8 cellular contexts compared by ENCODE assay signal in the genomic region with DNA sequence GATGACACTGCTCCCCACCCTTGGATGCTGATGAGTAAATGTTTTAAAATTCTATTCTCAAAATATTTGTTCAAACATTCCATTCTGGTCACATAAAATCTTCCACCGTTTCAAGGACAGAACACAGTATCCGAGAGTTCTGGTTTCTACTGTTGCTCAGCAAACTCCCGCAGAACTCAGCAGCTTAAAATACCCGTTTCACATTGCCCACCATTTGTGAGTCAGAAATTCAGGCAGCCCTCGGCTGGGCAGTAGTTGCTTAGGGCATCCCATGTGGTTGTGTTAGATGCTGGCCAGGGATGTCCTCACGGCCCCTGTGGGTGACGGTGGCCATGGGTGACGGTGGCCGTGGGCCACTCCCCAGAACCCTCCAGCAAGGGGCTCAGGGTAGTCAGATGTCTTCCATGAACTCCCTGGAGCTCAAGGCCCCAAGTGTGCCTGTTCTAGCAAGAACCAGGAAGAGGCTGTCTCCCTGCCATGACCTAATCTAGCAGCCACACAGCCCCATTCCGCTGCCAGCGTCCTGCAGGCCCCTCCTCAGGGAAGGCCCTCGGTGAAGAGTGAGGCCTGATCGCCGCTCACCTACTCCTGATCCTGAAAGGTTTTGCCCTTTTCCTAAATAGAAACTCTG. TPM values are rescaled to one million over a fixed set of nuclear protein-coding genes. Genes with fewer than 3 reads are reported as not detected.
A peak's percentile ranks its signal among the peaks of the same experiment; 100 is the strongest.
DNase-seq lines count a peak whose midpoint lies in the region; ATAC-seq and TF ChIP-seq lines count a peak whose summit lies in the region.

No MANE protein-coding gene starts in this region.

- H3K36me3 Mint-ChIP-seq in chondrocyte (ENCODE audit: low read depth): peaks cover 3% of the 10 kb centered on the region

- H3K27ac ChIP-seq in suprapubic skin: peak overlapping the region; percentile 85

- no peak for TF ChIP-seq CTCF in chondrocyte (IDR thresholded peaks at IDR 0.05)
- no peak for TF ChIP-seq CTCF in suprapubic skin (IDR thresholded peaks at IDR 0.05)

- peak overlapping the region; percentile 98 for H3K27ac Mint-ChIP-seq in chondrocyte (ENCODE audit: unreplicated experiment)

- no peak overlapping the region for H3K4me3 ChIP-seq in suprapubic skin

- H3K27me3 Mint-ChIP-seq in chondrocyte (ENCODE audit: low read depth): no peaks in the 10 kb centered on the region

- ATAC-seq in left colon (peak; percentile 16), GM18505 (IDR thresholded peaks at IDR 0.05; ENCODE audit: unreplicated experiment) (no peak), GM18907 (IDR thresholded peaks at IDR 0.05; ENCODE audit: unreplicated experiment) (no peak)

- peak overlapping the region; percentile 61 for H3K4me3 Mint-ChIP-seq in chondrocyte (ENCODE audit: unreplicated experiment)

- DNase-seq in LHCN-M2 (ENCODE audit: low read depth) (peak; percentile 86), chondrocyte (ENCODE audit: low spot score) (peak; percentile 68), left colon (no peak), suprapubic skin (ENCODE audit: low spot score in 2 of 2) (no peak), HK-2 (ENCODE audit: unreplicated experiment) (no peak), SIG-M5 (lab: John Stamatoyannopoulos, UW) (no peak)

- H3K9me3 ChIP-seq in suprapubic skin: no peaks in the 10 kb centered on the region

- WGBS in suprapubic skin: 66% methylated on average over 11 of the region's 14 CpGs

- no peaks in the 10 kb centered on the region for H3K27me3 ChIP-seq in suprapubic skin

- intact Hi-C loops in left colon (cut with DNase I, micrococcal nuclease): loop anchor here in 1 of 2 donors (10.0 kb wide), 2 partner anchors 70 to 370 kb away; no protein-coding TSS in a partner anchor

- TF ChIP-seq EP300 in suprapubic skin (IDR thresholded peaks at IDR 0.05): no peak

- peaks cover 20% of the 10 kb centered on the region for H3K36me3 ChIP-seq in suprapubic skin

- H3K4me1 ChIP-seq in suprapubic skin: peaks cover 33% of the 10 kb centered on the region

- no peaks in the 10 kb centered on the region for H3K9me3 Mint-ChIP-seq in chondrocyte (ENCODE audit: low read depth)

- H3K4me1 Mint-ChIP-seq in chondrocyte (ENCODE audit: low read depth): peaks cover 52% of the 10 kb centered on the region

- peak in 1 of 2 donors; percentile 29 for TF ChIP-seq POLR2A in suprapubic skin (IDR thresholded peaks at IDR 0.05)
- no peak for TF ChIP-seq POLR2A in GM18505 (IDR thresholded peaks at IDR 0.05; ENCODE audit: borderline replicate concordance, extremely low read depth, insufficient read depth, insufficient read length)

RNA-seq across cellular contexts. Expression of a gene that starts 17.3 kb away (rescaled TPM):
- 179 and 197 TPM in 2 replicates for total RNA-seq in LHCN-M2 (2014; rRNA removed)
- 146 TPM for polyA plus RNA-seq in LHCN-M2 (2012)
- total RNA-seq in chondrocyte: 119 to 136 TPM (median 123 TPM) in 3 replicates
- 100 to 1,000 TPM in 1 of 2 donors, 10 to 100 TPM in 1; 85.6 to 101 TPM for total RNA-seq in left colon
- 100 to 1,000 TPM; 122 to 137 (median 125) TPM for total RNA-seq in suprapubic skin

RNA-seq across cellular contexts. Expression of a gene that starts 45.4 kb away (rescaled TPM):
- total RNA-seq in LHCN-M2 (2014; rRNA removed) (not detected in 2 replicates), chondrocyte (not detected in 3 replicates), left colon (not detected), suprapubic skin (not detected)
- not detected for polyA plus RNA-seq in LHCN-M2 (2012)

Comparison
In these comparisons a context has a peak if more than half of its experiments do, and no peak if none do; other contexts are left out.
1. DNase-seq: peak in LHCN-M2 (single experiment) and chondrocyte (single experiment); none in left colon (0 of 2), suprapubic skin (0 of 2), HK-2 (single experiment) and SIG-M5 (single experiment).